ENCODE assay signal across 38 cellular contexts in genomic region chrX:101163166-101163565, GRCh38.
"Had no signal": no experiment of that assay in that cellular context is flagged by ENCODE, and none has a peak within 500 bp of the region (broad histone marks: within the 10 kb centered on the region; RNA-seq: fewer than 3 reads in every experiment).

No MANE protein-coding gene starts in this region.

- H3K36me3 Mint-ChIP-seq: activated naive CD8-positive, alpha-beta T cell had no signal

- H3K9me3 ChIP-seq: Peyer's patch, SJSA1 had no signal

- ATAC-seq: activated naive CD8-positive, alpha-beta T cell treated with anti-CD3 and anti-CD28 coated beads, Interleukin-2, amount 50 U/mL, for 24 hours; PC-3 had no signal

- H3K27me3 Mint-ChIP-seq: activated B cell treated with CpG ODN at 0.5 μM for 24 hours; activated CD4-positive, alpha-beta memory T cell treated with anti-CD3 and anti-CD28 coated beads for 36 hours; activated naive CD4-positive, alpha-beta T cell treated with anti-CD3 and anti-CD28 coated beads, Interleukin-2, amount 10 ng/mL, durations not matched to agents 7 days and 5 days; activated naive CD8-positive, alpha-beta T cell; activated naive CD8-positive, alpha-beta T cell treated with anti-CD3 and anti-CD28 coated beads, Interleukin-2, amount 50 U/mL, for 24 hours had no signal

- H3K4me1 ChIP-seq: Peyer's patch had no signal

- H3K27ac ChIP-seq: brain microvascular endothelial cell, cardiac muscle cell, Peyer's patch, SJSA1, VCaP had no signal

- H3K9me3 Mint-ChIP-seq: activated B cell treated with CpG ODN at 0.5 μM for 24 hours; activated CD4-positive, alpha-beta memory T cell treated with anti-CD3 and anti-CD28 coated beads for 36 hours; activated naive CD4-positive, alpha-beta T cell treated with anti-CD3 and anti-CD28 coated beads, Interleukin-2, amount 10 ng/mL, durations not matched to agents 7 days and 5 days; activated naive CD8-positive, alpha-beta T cell treated with anti-CD3 and anti-CD28 coated beads, Interleukin-2, amount 50 U/mL, for 24 hours had no signal

- H3K27ac Mint-ChIP-seq: activated B cell treated with CpG ODN at 0.5 μM for 24 hours; activated CD4-positive, alpha-beta memory T cell treated with anti-CD3 and anti-CD28 coated beads for 36 hours; activated naive CD4-positive, alpha-beta T cell treated with anti-CD3 and anti-CD28 coated beads, Interleukin-2, amount 10 ng/mL, durations not matched to agents 7 days and 5 days; activated naive CD8-positive, alpha-beta T cell; activated naive CD8-positive, alpha-beta T cell treated with anti-CD3 and anti-CD28 coated beads, Interleukin-2, amount 50 U/mL, for 24 hours had no signal

- H3K27me3 ChIP-seq: brain microvascular endothelial cell, cardiac muscle cell, Peyer's patch, SJSA1 had no signal

- DNase-seq: activated B cell treated with CpG ODN at 0.5 μM for 24 hours; activated CD4-positive, alpha-beta memory T cell treated with anti-CD3 and anti-CD28 coated beads for 36 hours; activated CD4-positive, alpha-beta T cell treated with anti-CD3 and anti-CD28 coated beads for 4 hours; activated CD4-positive, alpha-beta T cell treated with anti-CD3 and anti-CD28 coated beads, Interleukin-2, amount 50 U/mL, for 1 hour; activated CD4-positive, CD25-positive, alpha-beta regulatory T cell treated with anti-CD3 and anti-CD28 coated beads, Interleukin-2, amount 50 U/mL, for 72 hours; activated CD8-positive, alpha-beta memory T cell treated with anti-CD3 and anti-CD28 coated beads, Interleukin-2, amount 50 U/mL, for 4 hours; activated effector memory CD4-positive, alpha-beta T cell treated with Interleukin-2 at 50 U/mL for 16 hours; activated naive CD4-positive, alpha-beta T cell treated with anti-CD3 and anti-CD28 coated beads, Interleukin-2, amount 10 ng/mL, durations not matched to agents 7 days and 5 days; activated naive CD8-positive, alpha-beta T cell treated with anti-CD3 and anti-CD28 coated beads, Interleukin-2, amount 50 U/mL, for 24 hours; activated T-cell treated with anti-CD3 and anti-CD28 coated beads for 4 hours; activated T-cell treated with anti-CD3 and anti-CD28 coated beads, Interleukin-2, amount 50 U/mL, for 48 hours; anterior cingulate cortex; brain microvascular endothelial cell; Kasumi-1; KG1; NCI-H1092 treated with DMSO at 0.1 percent for 48 hours; NCI-H1417; NCI-H146; NCI-H187; NCI-H2029 treated with DMSO at 0.1 percent for 48 hours; NCI-H2107; NCI-H2171; NCI-H510A; NCI-H526; NCI-H748 treated with DMSO at 0.1 percent for 48 hours; NK-92 treated with Interleukin-12 subunit alpha and Interleukin-12 subunit beta, amount 100 ng/mL, for 24 hours; PC-3; Peyer's patch; RPMI8226; SHP77 treated with DMSO at 0.1 percent for 48 hours; SW 1271; T-helper 1 cell; T-helper 2 cell; T-helper 9 cell had no signal

- H3K36me3 ChIP-seq: brain microvascular endothelial cell, cardiac muscle cell, Peyer's patch had no signal

- H3K4me1 Mint-ChIP-seq: activated B cell treated with CpG ODN at 0.5 μM for 24 hours; activated naive CD4-positive, alpha-beta T cell treated with anti-CD3 and anti-CD28 coated beads, Interleukin-2, amount 10 ng/mL, durations not matched to agents 7 days and 5 days; activated naive CD8-positive, alpha-beta T cell treated with anti-CD3 and anti-CD28 coated beads, Interleukin-2, amount 50 U/mL, for 24 hours had no signal

- H3K4me3 ChIP-seq: cardiac muscle cell, Peyer's patch, SJSA1 had no signal

- H3K4me3 Mint-ChIP-seq: activated B cell treated with CpG ODN at 0.5 μM for 24 hours; activated CD4-positive, alpha-beta memory T cell treated with anti-CD3 and anti-CD28 coated beads for 36 hours; activated naive CD4-positive, alpha-beta T cell treated with anti-CD3 and anti-CD28 coated beads, Interleukin-2, amount 10 ng/mL, durations not matched to agents 7 days and 5 days; activated naive CD8-positive, alpha-beta T cell; activated naive CD8-positive, alpha-beta T cell treated with anti-CD3 and anti-CD28 coated beads, Interleukin-2, amount 50 U/mL, for 24 hours had no signal
